In the genomic region with DNA sequence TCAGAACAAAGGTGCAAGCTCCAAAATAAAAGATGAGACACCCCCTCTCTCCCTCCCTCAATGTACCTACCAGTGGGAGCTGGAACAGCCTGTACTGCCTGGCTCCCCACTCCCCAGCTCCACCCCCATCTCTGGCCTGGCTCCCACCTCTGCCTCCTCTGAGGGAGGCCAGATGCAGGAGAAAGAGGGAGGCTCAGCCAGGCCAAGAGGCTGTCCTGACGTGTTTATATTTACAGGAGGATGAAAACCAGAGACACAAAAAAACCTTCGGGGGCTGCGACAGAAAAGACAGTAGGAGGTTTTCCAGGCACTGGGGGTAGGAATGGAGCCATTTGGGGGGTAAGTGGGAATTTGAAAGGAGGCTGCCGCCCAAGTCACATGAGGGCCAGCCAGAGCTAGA, we compare ENCODE assay signal across 1 cellular context.
TF ChIP-seq lines count a peak whose summit lies in the region.

No MANE protein-coding gene starts in this region.

TF ChIP-seq in IMR-90, 13 proteins besides CTCF, POLR2A, EP300 and RAD21:
- TF ChIP-seq BHLHE40 (IDR thresholded peaks at IDR 0.05; ENCODE audit: low read depth, low read length): no peak
- TF ChIP-seq MXI1 (IDR thresholded peaks at IDR 0.05; ENCODE audit: borderline replicate concordance, low read depth, low read length): no peak
- TF ChIP-seq CHD1 (IDR thresholded peaks at IDR 0.05; ENCODE audit: low read depth, low read length): no peak
- TF ChIP-seq, protein P1, sequence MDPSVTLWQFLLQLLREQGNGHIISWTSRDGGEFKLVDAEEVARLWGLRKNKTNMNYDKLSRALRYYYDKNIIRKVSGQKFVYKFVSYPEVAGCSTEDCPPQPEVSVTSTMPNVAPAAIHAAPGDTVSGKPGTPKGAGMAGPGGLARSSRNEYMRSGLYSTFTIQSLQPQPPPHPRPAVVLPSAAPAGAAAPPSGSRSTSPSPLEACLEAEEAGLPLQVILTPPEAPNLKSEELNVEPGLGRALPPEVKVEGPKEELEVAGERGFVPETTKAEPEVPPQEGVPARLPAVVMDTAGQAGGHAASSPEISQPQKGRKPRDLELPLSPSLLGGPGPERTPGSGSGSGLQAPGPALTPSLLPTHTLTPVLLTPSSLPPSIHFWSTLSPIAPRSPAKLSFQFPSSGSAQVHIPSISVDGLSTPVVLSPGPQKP (IDR thresholded peaks at IDR 0.05; ENCODE audit: borderline replicate concordance, low read depth, low read length): no peak
- no peak for TF ChIP-seq MAZ (IDR thresholded peaks at IDR 0.05; ENCODE audit: borderline replicate concordance, low read depth, low read length)
- TF ChIP-seq SMC3 (IDR thresholded peaks at IDR 0.05; ENCODE audit: low read depth, low read length): no peak
- TF ChIP-seq NFE2L2 (IDR thresholded peaks at IDR 0.05; ENCODE audit: low read depth, low read length): no peak
- TF ChIP-seq, protein P2, sequence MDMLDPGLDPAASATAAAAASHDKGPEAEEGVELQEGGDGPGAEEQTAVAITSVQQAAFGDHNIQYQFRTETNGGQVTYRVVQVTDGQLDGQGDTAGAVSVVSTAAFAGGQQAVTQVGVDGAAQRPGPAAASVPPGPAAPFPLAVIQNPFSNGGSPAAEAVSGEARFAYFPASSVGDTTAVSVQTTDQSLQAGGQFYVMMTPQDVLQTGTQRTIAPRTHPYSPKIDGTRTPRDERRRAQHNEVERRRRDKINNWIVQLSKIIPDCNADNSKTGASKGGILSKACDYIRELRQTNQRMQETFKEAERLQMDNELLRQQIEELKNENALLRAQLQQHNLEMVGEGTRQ (IDR thresholded peaks at IDR 0.05; ENCODE audit: low read depth, low read length): no peak
- TF ChIP-seq CEBPB (IDR thresholded peaks at IDR 0.05; ENCODE audit: low read depth, low read length): no peak
- TF ChIP-seq MAFK (IDR thresholded peaks at IDR 0.05; ENCODE audit: low read depth, low read length): no peak
- TF ChIP-seq RCOR1 (IDR thresholded peaks at IDR 0.05; ENCODE audit: insufficient replicate concordance, low read length): no peak
- no peak for TF ChIP-seq RFX5 (IDR thresholded peaks at IDR 0.05; ENCODE audit: low read depth, low read length)
- no peak for TF ChIP-seq FOS (IDR thresholded peaks at IDR 0.05; ENCODE audit: low read depth, low read length)
TF ChIP-seq in IMR-90: peak in this region for 0.
